In the genomic region with DNA sequence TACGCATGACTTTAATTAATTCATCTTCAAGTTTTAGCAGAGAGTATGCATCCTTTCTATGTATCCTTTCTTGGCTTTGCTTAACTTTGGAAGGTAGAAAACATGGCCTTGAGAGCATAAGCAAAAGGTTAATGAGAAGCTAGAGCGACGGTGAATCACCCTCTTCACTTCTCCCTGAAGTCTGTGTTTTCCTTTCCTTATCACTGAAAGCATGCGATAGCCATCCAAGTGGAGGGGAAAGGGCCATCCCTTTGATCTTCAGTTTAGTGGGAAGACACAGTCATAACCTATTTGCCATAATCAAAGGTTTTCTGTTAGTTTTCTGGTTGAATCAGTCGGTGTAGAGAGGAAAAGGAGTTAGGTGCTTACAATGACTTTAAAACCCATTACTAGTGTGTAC, we compare ENCODE assay signal across 1 cellular context.
TF ChIP-seq lines count a peak whose summit lies in the region.

No MANE protein-coding gene starts in this region.

TF ChIP-seq in HepG2, 621 proteins besides CTCF, POLR2A, EP300 and RAD21 (continued from another document):
- peak; percentile 96 for TF ChIP-seq PPARG (CRISPR knock-in tag; conservative IDR thresholded peaks at IDR 0.05)
- TF ChIP-seq, protein P1, sequence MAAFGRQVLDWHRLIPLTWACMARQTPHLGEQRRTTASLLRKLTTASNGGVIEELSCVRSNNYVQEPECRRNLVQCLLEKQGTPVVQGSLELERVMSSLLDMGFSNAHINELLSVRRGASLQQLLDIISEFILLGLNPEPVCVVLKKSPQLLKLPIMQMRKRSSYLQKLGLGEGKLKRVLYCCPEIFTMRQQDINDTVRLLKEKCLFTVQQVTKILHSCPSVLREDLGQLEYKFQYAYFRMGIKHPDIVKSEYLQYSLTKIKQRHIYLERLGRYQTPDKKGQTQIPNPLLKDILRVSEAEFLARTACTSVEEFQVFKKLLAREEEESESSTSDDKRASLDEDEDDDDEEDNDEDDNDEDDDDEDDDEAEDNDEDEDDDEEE (CRISPR knock-in tag; IDR thresholded peaks at IDR 0.05), result no peak
- no peak for TF ChIP-seq ZNF598 (CRISPR knock-in tag; IDR thresholded peaks at IDR 0.05; ENCODE audit: borderline replicate concordance)
- TF ChIP-seq NFATC3 (CRISPR knock-in tag; IDR thresholded peaks at IDR 0.05), result no peak
- TF ChIP-seq NR2F2 (IDR thresholded peaks at IDR 0.05; ENCODE audit: borderline replicate concordance, low read depth), result peak; percentile 80
- TF ChIP-seq ZSCAN31 (CRISPR knock-in tag; IDR thresholded peaks at IDR 0.05; ENCODE audit: low read depth), result no peak
- TF ChIP-seq PHF20 (CRISPR knock-in tag; IDR thresholded peaks at IDR 0.05), result no peak
- TF ChIP-seq, protein P2, sequence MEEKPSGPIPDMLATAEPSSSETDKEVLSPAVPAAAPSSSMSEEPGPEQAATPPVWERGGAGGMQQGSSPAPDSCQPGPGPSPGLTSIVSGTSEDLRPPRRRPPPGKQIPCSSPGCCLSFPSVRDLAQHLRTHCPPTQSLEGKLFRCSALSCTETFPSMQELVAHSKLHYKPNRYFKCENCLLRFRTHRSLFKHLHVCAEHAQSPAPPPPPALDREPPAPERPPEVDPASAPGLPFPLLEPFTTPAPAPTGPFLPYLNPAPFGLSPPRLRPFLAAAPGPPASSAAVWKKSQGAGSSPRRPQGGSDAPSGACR (CRISPR knock-in tag; IDR thresholded peaks at IDR 0.05), result no peak
- TF ChIP-seq SKI (IDR thresholded peaks at IDR 0.05; ENCODE audit: partially characterized antibody), result peak; percentile 55
- no peak for TF ChIP-seq CBX2 (IDR thresholded peaks at IDR 0.05; ENCODE audit: low read depth, low read length)
- no peak for TF ChIP-seq CBX2 (CRISPR knock-in tag; IDR thresholded peaks at IDR 0.05; ENCODE audit: low read depth)
- no peak for TF ChIP-seq ZNF589 (CRISPR knock-in tag; conservative IDR thresholded peaks at IDR 0.05)
- no peak for TF ChIP-seq ZBTB42 (CRISPR knock-in tag; IDR thresholded peaks at IDR 0.05)
- TF ChIP-seq, protein P3, sequence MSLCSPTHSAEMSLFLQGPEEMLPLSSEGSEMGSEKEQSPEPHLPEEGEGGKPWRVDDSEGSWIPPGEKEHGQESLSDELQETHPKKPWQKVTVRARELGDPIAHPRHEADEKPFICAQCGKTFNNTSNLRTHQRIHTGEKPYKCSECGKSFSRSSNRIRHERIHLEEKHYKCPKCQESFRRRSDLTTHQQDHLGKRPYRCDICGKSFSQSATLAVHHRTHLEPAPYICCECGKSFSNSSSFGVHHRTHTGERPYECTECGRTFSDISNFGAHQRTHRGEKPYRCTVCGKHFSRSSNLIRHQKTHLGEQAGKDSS (CRISPR knock-in tag; IDR thresholded peaks at IDR 0.05; ENCODE audit: borderline replicate concordance, low read depth), result no peak
- no peak for TF ChIP-seq ZNF773 (CRISPR knock-in tag; IDR thresholded peaks at IDR 0.05; ENCODE audit: borderline replicate concordance)
- peak; percentile 76 for TF ChIP-seq ZMYM4 (CRISPR knock-in tag; IDR thresholded peaks at IDR 0.05)
- TF ChIP-seq ZNF207 (IDR thresholded peaks at IDR 0.05; ENCODE audit: borderline replicate concordance), result no peak
- TF ChIP-seq ZNF282 (IDR thresholded peaks at IDR 0.05; ENCODE audit: partially characterized antibody), result no peak
- no peak for TF ChIP-seq KAT2B (IDR thresholded peaks at IDR 0.05; ENCODE audit: borderline replicate concordance, low read depth, low read length)
- TF ChIP-seq POGZ (CRISPR knock-in tag; IDR thresholded peaks at IDR 0.05), result peak; percentile 79
- peak; percentile 46; the same call in 1 of the 2 replicates for TF ChIP-seq THAP11 (CRISPR knock-in tag; IDR thresholded peaks at IDR 0.05)
- TF ChIP-seq SATB2 (CRISPR knock-in tag; IDR thresholded peaks at IDR 0.05), result no peak
- TF ChIP-seq KDM3A (CRISPR knock-in tag; IDR thresholded peaks at IDR 0.05; ENCODE audit: low read depth), result no peak
- no peak for TF ChIP-seq ZNF850 (CRISPR knock-in tag; conservative IDR thresholded peaks at IDR 0.05)
- TF ChIP-seq KAT7 (CRISPR knock-in tag; IDR thresholded peaks at IDR 0.05; ENCODE audit: borderline replicate concordance), result no peak
- TF ChIP-seq, protein P4, sequence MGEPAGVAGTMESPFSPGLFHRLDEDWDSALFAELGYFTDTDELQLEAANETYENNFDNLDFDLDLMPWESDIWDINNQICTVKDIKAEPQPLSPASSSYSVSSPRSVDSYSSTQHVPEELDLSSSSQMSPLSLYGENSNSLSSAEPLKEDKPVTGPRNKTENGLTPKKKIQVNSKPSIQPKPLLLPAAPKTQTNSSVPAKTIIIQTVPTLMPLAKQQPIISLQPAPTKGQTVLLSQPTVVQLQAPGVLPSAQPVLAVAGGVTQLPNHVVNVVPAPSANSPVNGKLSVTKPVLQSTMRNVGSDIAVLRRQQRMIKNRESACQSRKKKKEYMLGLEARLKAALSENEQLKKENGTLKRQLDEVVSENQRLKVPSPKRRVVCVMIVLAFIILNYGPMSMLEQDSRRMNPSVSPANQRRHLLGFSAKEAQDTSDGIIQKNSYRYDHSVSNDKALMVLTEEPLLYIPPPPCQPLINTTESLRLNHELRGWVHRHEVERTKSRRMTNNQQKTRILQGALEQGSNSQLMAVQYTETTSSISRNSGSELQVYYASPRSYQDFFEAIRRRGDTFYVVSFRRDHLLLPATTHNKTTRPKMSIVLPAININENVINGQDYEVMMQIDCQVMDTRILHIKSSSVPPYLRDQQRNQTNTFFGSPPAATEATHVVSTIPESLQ (CRISPR knock-in tag; conservative IDR thresholded peaks at IDR 0.05), result no peak
- TF ChIP-seq TCF7 (IDR thresholded peaks at IDR 0.05; ENCODE audit: low read depth), result peak; percentile 98
- TF ChIP-seq, protein P5, sequence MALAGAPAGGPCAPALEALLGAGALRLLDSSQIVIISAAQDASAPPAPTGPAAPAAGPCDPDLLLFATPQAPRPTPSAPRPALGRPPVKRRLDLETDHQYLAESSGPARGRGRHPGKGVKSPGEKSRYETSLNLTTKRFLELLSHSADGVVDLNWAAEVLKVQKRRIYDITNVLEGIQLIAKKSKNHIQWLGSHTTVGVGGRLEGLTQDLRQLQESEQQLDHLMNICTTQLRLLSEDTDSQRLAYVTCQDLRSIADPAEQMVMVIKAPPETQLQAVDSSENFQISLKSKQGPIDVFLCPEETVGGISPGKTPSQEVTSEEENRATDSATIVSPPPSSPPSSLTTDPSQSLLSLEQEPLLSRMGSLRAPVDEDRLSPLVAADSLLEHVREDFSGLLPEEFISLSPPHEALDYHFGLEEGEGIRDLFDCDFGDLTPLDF (CRISPR knock-in tag; IDR thresholded peaks at IDR 0.05), result no peak
- TF ChIP-seq ATM (IDR thresholded peaks at IDR 0.05; ENCODE audit: borderline replicate concordance), result no peak
- TF ChIP-seq, protein P6, sequence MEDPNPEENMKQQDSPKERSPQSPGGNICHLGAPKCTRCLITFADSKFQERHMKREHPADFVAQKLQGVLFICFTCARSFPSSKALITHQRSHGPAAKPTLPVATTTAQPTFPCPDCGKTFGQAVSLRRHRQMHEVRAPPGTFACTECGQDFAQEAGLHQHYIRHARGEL (CRISPR knock-in tag; IDR thresholded peaks at IDR 0.05), result no peak
- peak; percentile 63; the same call in 1 of the 2 replicates for TF ChIP-seq SP5 (CRISPR knock-in tag; IDR thresholded peaks at IDR 0.05; ENCODE audit: borderline replicate concordance, low read depth)
- TF ChIP-seq ZFP41 (CRISPR knock-in tag; IDR thresholded peaks at IDR 0.05; ENCODE audit: borderline replicate concordance), result no peak
- no peak for TF ChIP-seq AGO2 (optimal IDR thresholded peaks at IDR 0.05; ENCODE audit: low read depth, low read length)
- no peak for TF ChIP-seq DR1 (CRISPR knock-in tag; IDR thresholded peaks at IDR 0.05)
- TF ChIP-seq ZNF782 (CRISPR knock-in tag; IDR thresholded peaks at IDR 0.05; ENCODE audit: borderline replicate concordance), result no peak
- no peak for TF ChIP-seq ZNF468 (CRISPR knock-in tag; IDR thresholded peaks at IDR 0.05)
- no peak for TF ChIP-seq NBN (conservative IDR thresholded peaks at IDR 0.05)
- peak; percentile 67; the same call in 1 of the 2 replicates for TF ChIP-seq GFI1 (CRISPR knock-in tag; IDR thresholded peaks at IDR 0.05; ENCODE audit: borderline replicate concordance)
- TF ChIP-seq TEAD3 (CRISPR knock-in tag; optimal IDR thresholded peaks at IDR 0.05; ENCODE audit: borderline replicate concordance), result peak; percentile 76
- TF ChIP-seq HCFC1 (IDR thresholded peaks at IDR 0.05; ENCODE audit: low read depth, low read length), result no peak
- TF ChIP-seq SMARCE1 (IDR thresholded peaks at IDR 0.05; ENCODE audit: borderline replicate concordance), result no peak
- TF ChIP-seq, protein P7, sequence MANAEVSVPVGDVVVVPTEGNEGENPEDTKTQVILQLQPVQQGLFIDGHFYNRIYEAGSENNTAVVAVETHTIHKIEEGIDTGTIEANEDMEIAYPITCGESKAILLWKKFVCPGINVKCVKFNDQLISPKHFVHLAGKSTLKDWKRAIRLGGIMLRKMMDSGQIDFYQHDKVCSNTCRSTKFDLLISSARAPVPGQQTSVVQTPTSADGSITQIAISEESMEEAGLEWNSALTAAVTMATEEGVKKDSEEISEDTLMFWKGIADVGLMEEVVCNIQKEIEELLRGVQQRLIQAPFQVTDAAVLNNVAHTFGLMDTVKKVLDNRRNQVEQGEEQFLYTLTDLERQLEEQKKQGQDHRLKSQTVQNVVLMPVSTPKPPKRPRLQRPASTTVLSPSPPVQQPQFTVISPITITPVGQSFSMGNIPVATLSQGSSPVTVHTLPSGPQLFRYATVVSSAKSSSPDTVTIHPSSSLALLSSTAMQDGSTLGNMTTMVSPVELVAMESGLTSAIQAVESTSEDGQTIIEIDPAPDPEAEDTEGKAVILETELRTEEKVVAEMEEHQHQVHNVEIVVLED (CRISPR knock-in tag; IDR thresholded peaks at IDR 0.05; ENCODE audit: borderline replicate concordance), result no peak
- no peak for TF ChIP-seq XBP1 (CRISPR knock-in tag; IDR thresholded peaks at IDR 0.05)
- TF ChIP-seq, protein P8, sequence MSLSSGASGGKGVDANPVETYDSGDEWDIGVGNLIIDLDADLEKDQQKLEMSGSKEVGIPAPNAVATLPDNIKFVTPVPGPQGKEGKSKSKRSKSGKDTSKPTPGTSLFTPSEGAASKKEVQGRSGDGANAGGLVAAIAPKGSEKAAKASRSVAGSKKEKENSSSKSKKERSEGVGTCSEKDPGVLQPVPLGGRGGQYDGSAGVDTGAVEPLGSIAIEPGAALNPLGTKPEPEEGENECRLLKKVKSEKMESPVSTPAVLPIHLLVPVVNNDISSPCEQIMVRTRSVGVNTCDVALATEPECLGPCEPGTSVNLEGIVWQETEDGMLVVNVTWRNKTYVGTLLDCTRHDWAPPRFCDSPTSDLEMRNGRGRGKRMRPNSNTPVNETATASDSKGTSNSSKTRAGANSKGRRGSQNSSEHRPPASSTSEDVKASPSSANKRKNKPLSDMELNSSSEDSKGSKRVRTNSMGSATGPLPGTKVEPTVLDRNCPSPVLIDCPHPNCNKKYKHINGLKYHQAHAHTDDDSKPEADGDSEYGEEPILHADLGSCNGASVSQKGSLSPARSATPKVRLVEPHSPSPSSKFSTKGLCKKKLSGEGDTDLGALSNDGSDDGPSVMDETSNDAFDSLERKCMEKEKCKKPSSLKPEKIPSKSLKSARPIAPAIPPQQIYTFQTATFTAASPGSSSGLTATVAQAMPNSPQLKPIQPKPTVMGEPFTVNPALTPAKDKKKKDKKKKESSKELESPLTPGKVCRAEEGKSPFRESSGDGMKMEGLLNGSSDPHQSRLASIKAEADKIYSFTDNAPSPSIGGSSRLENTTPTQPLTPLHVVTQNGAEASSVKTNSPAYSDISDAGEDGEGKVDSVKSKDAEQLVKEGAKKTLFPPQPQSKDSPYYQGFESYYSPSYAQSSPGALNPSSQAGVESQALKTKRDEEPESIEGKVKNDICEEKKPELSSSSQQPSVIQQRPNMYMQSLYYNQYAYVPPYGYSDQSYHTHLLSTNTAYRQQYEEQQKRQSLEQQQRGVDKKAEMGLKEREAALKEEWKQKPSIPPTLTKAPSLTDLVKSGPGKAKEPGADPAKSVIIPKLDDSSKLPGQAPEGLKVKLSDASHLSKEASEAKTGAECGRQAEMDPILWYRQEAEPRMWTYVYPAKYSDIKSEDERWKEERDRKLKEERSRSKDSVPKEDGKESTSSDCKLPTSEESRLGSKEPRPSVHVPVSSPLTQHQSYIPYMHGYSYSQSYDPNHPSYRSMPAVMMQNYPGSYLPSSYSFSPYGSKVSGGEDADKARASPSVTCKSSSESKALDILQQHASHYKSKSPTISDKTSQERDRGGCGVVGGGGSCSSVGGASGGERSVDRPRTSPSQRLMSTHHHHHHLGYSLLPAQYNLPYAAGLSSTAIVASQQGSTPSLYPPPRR (CRISPR knock-in tag; IDR thresholded peaks at IDR 0.05; ENCODE audit: borderline replicate concordance), result peak; percentile 89
- no peak for TF ChIP-seq SMARCC2 (IDR thresholded peaks at IDR 0.05)
- peak; percentile 79; the same call in 1 of the 2 replicates for TF ChIP-seq RCOR2 (CRISPR knock-in tag; IDR thresholded peaks at IDR 0.05)
- TF ChIP-seq, protein P9, sequence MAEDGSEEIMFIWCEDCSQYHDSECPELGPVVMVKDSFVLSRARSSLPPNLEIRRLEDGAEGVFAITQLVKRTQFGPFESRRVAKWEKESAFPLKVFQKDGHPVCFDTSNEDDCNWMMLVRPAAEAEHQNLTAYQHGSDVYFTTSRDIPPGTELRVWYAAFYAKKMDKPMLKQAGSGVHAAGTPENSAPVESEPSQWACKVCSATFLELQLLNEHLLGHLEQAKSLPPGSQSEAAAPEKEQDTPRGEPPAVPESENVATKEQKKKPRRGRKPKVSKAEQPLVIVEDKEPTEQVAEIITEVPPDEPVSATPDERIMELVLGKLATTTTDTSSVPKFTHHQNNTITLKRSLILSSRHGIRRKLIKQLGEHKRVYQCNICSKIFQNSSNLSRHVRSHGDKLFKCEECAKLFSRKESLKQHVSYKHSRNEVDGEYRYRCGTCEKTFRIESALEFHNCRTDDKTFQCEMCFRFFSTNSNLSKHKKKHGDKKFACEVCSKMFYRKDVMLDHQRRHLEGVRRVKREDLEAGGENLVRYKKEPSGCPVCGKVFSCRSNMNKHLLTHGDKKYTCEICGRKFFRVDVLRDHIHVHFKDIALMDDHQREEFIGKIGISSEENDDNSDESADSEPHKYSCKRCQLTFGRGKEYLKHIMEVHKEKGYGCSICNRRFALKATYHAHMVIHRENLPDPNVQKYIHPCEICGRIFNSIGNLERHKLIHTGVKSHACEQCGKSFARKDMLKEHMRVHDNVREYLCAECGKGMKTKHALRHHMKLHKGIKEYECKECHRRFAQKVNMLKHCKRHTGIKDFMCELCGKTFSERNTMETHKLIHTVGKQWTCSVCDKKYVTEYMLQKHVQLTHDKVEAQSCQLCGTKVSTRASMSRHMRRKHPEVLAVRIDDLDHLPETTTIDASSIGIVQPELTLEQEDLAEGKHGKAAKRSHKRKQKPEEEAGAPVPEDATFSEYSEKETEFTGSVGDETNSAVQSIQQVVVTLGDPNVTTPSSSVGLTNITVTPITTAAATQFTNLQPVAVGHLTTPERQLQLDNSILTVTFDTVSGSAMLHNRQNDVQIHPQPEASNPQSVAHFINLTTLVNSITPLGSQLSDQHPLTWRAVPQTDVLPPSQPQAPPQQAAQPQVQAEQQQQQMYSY (CRISPR knock-in tag; IDR thresholded peaks at IDR 0.05), result no peak
- TF ChIP-seq RFXAP (CRISPR knock-in tag; IDR thresholded peaks at IDR 0.05; ENCODE audit: borderline replicate concordance), result no peak
- no peak for TF ChIP-seq REL (CRISPR knock-in tag; conservative IDR thresholded peaks at IDR 0.05)
